Comparison of ENCODE assay signal across 15 cellular contexts in genomic region chr6:53107091-53107490, GRCh38. TPM values are rescaled to one million over a fixed set of nuclear protein-coding genes. Genes with fewer than 3 reads are reported as not detected.
DNase-seq lines count a peak whose midpoint lies in the region; ATAC-seq and TF ChIP-seq lines count a peak whose summit lies in the region.
"Had no signal": no experiment of that assay in that cellular context is flagged by ENCODE, and none has a peak within 500 bp of the region (broad histone marks: within the 10 kb centered on the region; RNA-seq: fewer than 3 reads in every experiment).

No MANE protein-coding gene starts in this region.

- no peak overlapping the region for H3K4me3 ChIP-seq in choroid plexus epithelial cell (ENCODE audit: low read depth, low read length)
- H3K4me3 ChIP-seq: thoracic aorta had no signal

- DNase-seq in Daoy (ENCODE audit: low read depth) (peak; percentile 50), M059J (ENCODE audit: low read depth) (peak; percentile 84), choroid plexus epithelial cell (ENCODE audit: low read depth) (peak; percentile 26), myocyte (ENCODE audit: low read depth) (peak; percentile 62), D341Med (ENCODE audit: low spot score) (no peak)
- no peak for DNase-seq in activated CD4-positive, alpha-beta T cell treated with anti-CD3 and anti-CD28 coated beads, Interleukin-2, amount 50 U/mL, for 4 hours
- DNase-seq in effector CD8-positive, alpha-beta T cell (lab: John Stamatoyannopoulos, UW): no peak
- DNase-seq: activated naive CD4-positive, alpha-beta T cell treated with anti-CD3 and anti-CD28 coated beads for 36 hours; caudate nucleus; CD4-positive, CD25-positive, alpha-beta regulatory T cell; MV-4-11 had no signal

- TF ChIP-seq CTCF in choroid plexus epithelial cell (conservative IDR thresholded peaks at IDR 0.05; ENCODE audit: low read depth, low read length): no peak

- no peak for ATAC-seq in HG02981 (IDR thresholded peaks at IDR 0.05; ENCODE audit: unreplicated experiment)
- ATAC-seq: WTC11 had no signal

RNA-seq across cellular contexts. Expression of gene GCM1, which starts 41.5 kb away (rescaled TPM):
- total RNA-seq in Daoy (2014; rRNA removed; shearing (Covaris generic)): 0.23 TPM in 1 of 2 replicates, not detected in the other
- total RNA-seq in M059J (2014; rRNA removed; shearing (Covaris generic)): not detected in 2 replicates
- total RNA-seq in myocyte: not detected in 2 replicates
- polyA plus RNA-seq in myocyte (2012): not detected
- total RNA-seq: thoracic aorta had no signal
- polyA plus RNA-seq: liver had no signal

RNA-seq across cellular contexts. Expression of gene FBXO9, which starts 41.9 kb away (rescaled TPM):
- 74.7 and 90.8 TPM in 2 replicates for total RNA-seq in Daoy (2014; rRNA removed; shearing (Covaris generic))
- total RNA-seq in M059J (2014; rRNA removed; shearing (Covaris generic)): 45.2 and 80.4 TPM in 2 replicates
- total RNA-seq in myocyte: 39.8 and 46.2 TPM in 2 replicates
- polyA plus RNA-seq in myocyte (2012): 64.6 TPM

RNA-seq across cellular contexts. Expression of gene CILK1, which starts 45.5 kb away (rescaled TPM):
- total RNA-seq in Daoy (2014; rRNA removed; shearing (Covaris generic)): 10.0 and 11.0 TPM in 2 replicates
- total RNA-seq in M059J (2014; rRNA removed; shearing (Covaris generic)): 19.1 and 28.1 TPM in 2 replicates
- total RNA-seq in myocyte: 7.2 and 8.2 TPM in 2 replicates
- 5.5 TPM for polyA plus RNA-seq in myocyte (2012)

Comparison
In these comparisons a context has a peak if more than half of its experiments do, and no peak if none do; other contexts are left out.
1. DNase-seq: peak in Daoy (single experiment), M059J (single experiment), choroid plexus epithelial cell (single experiment) and myocyte (single experiment); none in activated CD4-positive, alpha-beta T cell treated with anti-CD3 and anti-CD28 coated beads, Interleukin-2, amount 50 U/mL, for 4 hours (0 of 2), effector CD8-positive, alpha-beta T cell (single experiment) and D341Med (single experiment).